In the genomic region with DNA sequence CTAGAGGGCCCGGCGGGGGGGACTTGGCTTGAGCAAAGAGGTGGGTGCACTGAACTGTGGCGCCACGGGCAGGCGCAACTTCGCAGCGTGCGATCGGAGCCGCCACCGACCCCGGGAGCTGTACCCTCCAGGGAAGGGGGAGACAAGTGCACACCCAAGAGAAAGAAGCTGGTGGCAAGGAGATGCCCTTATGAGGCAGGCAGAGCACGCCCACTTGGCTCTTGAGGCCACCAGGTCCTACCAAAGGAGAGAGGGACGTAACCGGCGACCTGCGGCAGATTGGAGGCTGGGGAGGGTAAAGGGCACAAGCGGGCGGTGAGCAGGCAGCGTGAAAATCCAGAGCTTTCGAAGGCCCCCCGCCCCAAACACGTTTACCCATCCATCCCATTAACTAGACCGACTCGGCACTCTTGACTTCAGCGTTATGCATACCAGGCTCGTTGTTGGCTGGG, we compare ENCODE assay signal across 8 cellular contexts. TPM values are rescaled to one million over a fixed set of nuclear protein-coding genes. Genes with fewer than 3 reads are reported as not detected.
DNase-seq lines count a peak whose midpoint lies in the region; ATAC-seq and TF ChIP-seq lines count a peak whose summit lies in the region.

No MANE protein-coding gene starts in this region.

- peak overlapping the region; percentile 81 for H3K4me3 ChIP-seq in A673 (ENCODE audit: low read depth, low read length, poor library complexity, severe bottlenecking)

- H3K27me3 ChIP-seq in A673 (replicated peaks; ENCODE audit: insufficient read depth, low read depth, low read length, poor library complexity) = no peaks in the 10 kb centered on the region

- peaks cover 55 to 83% of the 10 kb centered on the region in 2 donors for H3K27me3 Mint-ChIP-seq in stimulated activated naive B cell treated with anti-CD40 and anti-IgM and Interleukin-4, amounts not matched to agents 10 μg/mL and 1 μg/mL and 100 μg/mL, for 72 hours

- peak overlapping the region; percentile 96 for H3K27ac ChIP-seq in A673 (ENCODE audit: low read depth, low read length, poor library complexity, severe bottlenecking)

- ATAC-seq in stimulated activated naive B cell treated with anti-CD40 and anti-IgM and Interleukin-4, amounts not matched to agents 10 μg/mL and 1 μg/mL and 100 μg/mL, for 72 hours (replicated peaks) = no peak
- no peak for ATAC-seq in HG02610 (IDR thresholded peaks at IDR 0.05; ENCODE audit: unreplicated experiment)

- peaks cover 32 to 56% of the 10 kb centered on the region in 2 donors for H3K4me1 Mint-ChIP-seq in stimulated activated naive B cell treated with anti-CD40 and anti-IgM and Interleukin-4, amounts not matched to agents 10 μg/mL and 1 μg/mL and 100 μg/mL, for 72 hours

- intact Hi-C loops in A673 (cut with micrococcal nuclease; ENCODE audit: unreplicated experiment) = loop anchor here (5.0 to 10.0 kb wide), 4 partner anchors 144 to 1127 kb away; a partner anchor contains a TSS

- H3K36me3 ChIP-seq in A673 (ENCODE audit: insufficient read depth, low read length, poor library complexity, severe bottlenecking) = no peaks in the 10 kb centered on the region

- peaks cover 57% of the 10 kb centered on the region for H3K4me1 ChIP-seq in A673 (ENCODE audit: insufficient read depth, low read length, poor library complexity, severe bottlenecking)

- peak overlapping the region; percentile 68 for H3K27ac Mint-ChIP-seq in stimulated activated naive B cell treated with anti-CD40 and anti-IgM and Interleukin-4, amounts not matched to agents 10 μg/mL and 1 μg/mL and 100 μg/mL, for 72 hours

- peak overlapping the region; percentile 77 to 86 for H3K4me3 Mint-ChIP-seq in stimulated activated naive B cell treated with anti-CD40 and anti-IgM and Interleukin-4, amounts not matched to agents 10 μg/mL and 1 μg/mL and 100 μg/mL, for 72 hours

- CTCF ChIA-PET in A673 (lab: Charles Lee) = interaction anchor here (2.3 kb wide), 1 partner anchor 395 kb away, joined by 10 read pairs; no protein-coding TSS in a partner anchor

- in situ Hi-C loops in SK-MEL-5 (cut with HindIII; ENCODE audit: low pct_unique_long_range_greater_than_20kb, low sequenced_read_pairs) = no loop called here

- H3K9me3 ChIP-seq in A673 (ENCODE audit: low read depth, low read length, poor library complexity, severe bottlenecking) = no peaks in the 10 kb centered on the region

- H3K36me3 Mint-ChIP-seq in stimulated activated naive B cell treated with anti-CD40 and anti-IgM and Interleukin-4, amounts not matched to agents 10 μg/mL and 1 μg/mL and 100 μg/mL, for 72 hours = peaks cover 0 to 9% of the 10 kb centered on the region in 2 donors

- 0 out of 2 replicates have a peak, but pooled peaks have one; percentile 17 for TF ChIP-seq CTCF in A673 (conservative IDR thresholded peaks at IDR 0.05; ENCODE audit: low read depth, low read length)
- no peak for TF ChIP-seq CTCF in GM10266 (IDR thresholded peaks at IDR 0.05; ENCODE audit: control insufficient read depth, insufficient read depth, low read depth, missing control alignments)

- BruUV-seq in A673 (replicated peaks; lab: Mats Ljungman, UMichigan) = no TSS peak

- H3K9me3 Mint-ChIP-seq in stimulated activated naive B cell treated with anti-CD40 and anti-IgM and Interleukin-4, amounts not matched to agents 10 μg/mL and 1 μg/mL and 100 μg/mL, for 72 hours = peaks cover 0 to 7% of the 10 kb centered on the region in 2 donors

- DNase-seq in A673 (ENCODE audit: low spot score) = peak; percentile 80
- DNase-seq in GM10266 (ENCODE audit: extremely low spot score) = peak; percentile 37
- DNase-seq in SK-MEL-5 (ENCODE audit: low read depth, low spot score) = peak; percentile 17
- peak; percentile 38 for DNase-seq in fibroblast of peridontal ligament (ENCODE audit: extremely low read depth)
- DNase-seq in stimulated activated naive B cell treated with anti-CD40 and anti-IgM and Interleukin-4, amounts not matched to agents 10 μg/mL and 1 μg/mL and 100 μg/mL, for 72 hours = no peak
- no peak for DNase-seq in NOMO-1 (lab: John Stamatoyannopoulos, UW; ENCODE audit: unreplicated experiment in 2 of 2)
- DNase-seq in NCI-H1436 treated with DMSO at 0.1 percent for 48 hours (lab: John Stamatoyannopoulos, UW) = no peak

- POLR2A ChIA-PET in A673 (lab: Charles Lee; ENCODE audit: low non-redundant PET) = interaction anchor here (0.6 kb wide), 1 partner anchor 1129 kb away, joined by 3 read pairs; no protein-coding TSS in a partner anchor

RNA-seq across cellular contexts. Expression of a gene that starts 1.0 kb away (rescaled TPM):
- 18.3 and 20.4 TPM in 2 replicates for total RNA-seq in A673 (2021)
- 0.48 and 0.85 TPM in 2 replicates for total RNA-seq in SK-MEL-5 (2014; rRNA removed; shearing (Covaris generic))
- 20.5 and 21.8 TPM in 2 replicates for polyA plus RNA-seq in SK-MEL-5 (2015; cell fraction: cytosol; rRNA removed)
- 11.2 and 13.9 TPM in 2 replicates for polyA plus RNA-seq in SK-MEL-5 (2015; cell fraction: nucleus; rRNA removed)

RNA-seq across cellular contexts. Expression of a gene that starts 16.4 kb away (rescaled TPM):
- total RNA-seq in A673 (2021) = 28.9 and 33.2 TPM in 2 replicates
- total RNA-seq in SK-MEL-5 (2014; rRNA removed; shearing (Covaris generic)) = 3.6 and 4.8 TPM in 2 replicates
- polyA plus RNA-seq in SK-MEL-5 (2015; cell fraction: cytosol; rRNA removed) = 24.8 and 33.3 TPM in 2 replicates
- 53.0 and 79.0 TPM in 2 replicates for polyA plus RNA-seq in SK-MEL-5 (2015; cell fraction: nucleus; rRNA removed)

Comparison
In these comparisons a context has a peak if more than half of its experiments do, and no peak if none do; other contexts are left out.
1. DNase-seq: peak in A673 (single experiment), GM10266 (single experiment), SK-MEL-5 (single experiment) and fibroblast of peridontal ligament (single experiment); none in stimulated activated naive B cell treated with anti-CD40 and anti-IgM and Interleukin-4, amounts not matched to agents 10 μg/mL and 1 μg/mL and 100 μg/mL, for 72 hours (single experiment), NOMO-1 (0 of 2) and NCI-H1436 treated with DMSO at 0.1 percent for 48 hours (single experiment).
2. RNA of a gene that starts 1.0 kb away (total RNA-seq): 18.3 to 20.4 TPM in A673; 0.48 to 0.85 TPM in SK-MEL-5; every median in the first group is over 10 times any median in the second.